Comparison of ENCODE assay signal across 1 cellular context in the genomic region with DNA sequence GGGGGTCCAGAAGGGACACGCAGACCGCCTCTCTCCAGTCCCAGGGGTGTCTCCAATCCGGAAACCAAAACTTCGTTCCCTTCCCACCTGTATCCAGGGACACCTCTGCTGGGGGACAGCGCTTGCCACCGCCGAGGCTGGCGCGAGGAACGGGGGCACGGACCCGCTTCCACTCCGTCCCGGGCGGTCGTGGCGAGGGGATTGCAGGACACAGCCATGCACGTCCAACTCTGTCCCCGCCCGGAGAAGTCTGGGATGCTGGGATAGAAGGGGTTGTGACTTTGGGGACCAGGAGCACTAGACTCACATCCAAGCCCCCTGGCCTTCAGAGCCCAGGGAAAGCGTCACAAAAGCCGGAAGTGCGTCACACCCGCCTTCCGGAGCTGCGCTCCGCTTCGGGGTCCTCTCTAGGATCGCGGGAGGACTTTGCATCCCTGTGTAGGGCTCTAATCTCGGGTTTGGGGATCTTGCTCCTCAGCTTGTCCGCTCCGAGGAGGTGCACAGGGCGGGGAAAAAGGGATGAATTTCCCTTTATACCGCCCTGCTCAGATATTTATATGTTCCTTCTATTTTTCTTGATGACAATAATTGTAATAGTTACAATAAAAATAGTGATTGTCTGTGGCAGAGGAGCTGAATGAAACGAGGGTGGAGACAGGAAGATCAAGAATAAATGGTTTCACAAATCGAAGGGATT.
TF ChIP-seq lines count a peak whose summit lies in the region.

FAM200A (minus strand) TSS at position 348 of the 697 bp plus-strand sequence. CDS start 3,707 bp downstream, outside the sequence.

TF ChIP-seq in HepG2, 621 proteins besides CTCF, POLR2A, EP300 and RAD21 (continued from another document and continues in another):
- TF ChIP-seq, protein P1, sequence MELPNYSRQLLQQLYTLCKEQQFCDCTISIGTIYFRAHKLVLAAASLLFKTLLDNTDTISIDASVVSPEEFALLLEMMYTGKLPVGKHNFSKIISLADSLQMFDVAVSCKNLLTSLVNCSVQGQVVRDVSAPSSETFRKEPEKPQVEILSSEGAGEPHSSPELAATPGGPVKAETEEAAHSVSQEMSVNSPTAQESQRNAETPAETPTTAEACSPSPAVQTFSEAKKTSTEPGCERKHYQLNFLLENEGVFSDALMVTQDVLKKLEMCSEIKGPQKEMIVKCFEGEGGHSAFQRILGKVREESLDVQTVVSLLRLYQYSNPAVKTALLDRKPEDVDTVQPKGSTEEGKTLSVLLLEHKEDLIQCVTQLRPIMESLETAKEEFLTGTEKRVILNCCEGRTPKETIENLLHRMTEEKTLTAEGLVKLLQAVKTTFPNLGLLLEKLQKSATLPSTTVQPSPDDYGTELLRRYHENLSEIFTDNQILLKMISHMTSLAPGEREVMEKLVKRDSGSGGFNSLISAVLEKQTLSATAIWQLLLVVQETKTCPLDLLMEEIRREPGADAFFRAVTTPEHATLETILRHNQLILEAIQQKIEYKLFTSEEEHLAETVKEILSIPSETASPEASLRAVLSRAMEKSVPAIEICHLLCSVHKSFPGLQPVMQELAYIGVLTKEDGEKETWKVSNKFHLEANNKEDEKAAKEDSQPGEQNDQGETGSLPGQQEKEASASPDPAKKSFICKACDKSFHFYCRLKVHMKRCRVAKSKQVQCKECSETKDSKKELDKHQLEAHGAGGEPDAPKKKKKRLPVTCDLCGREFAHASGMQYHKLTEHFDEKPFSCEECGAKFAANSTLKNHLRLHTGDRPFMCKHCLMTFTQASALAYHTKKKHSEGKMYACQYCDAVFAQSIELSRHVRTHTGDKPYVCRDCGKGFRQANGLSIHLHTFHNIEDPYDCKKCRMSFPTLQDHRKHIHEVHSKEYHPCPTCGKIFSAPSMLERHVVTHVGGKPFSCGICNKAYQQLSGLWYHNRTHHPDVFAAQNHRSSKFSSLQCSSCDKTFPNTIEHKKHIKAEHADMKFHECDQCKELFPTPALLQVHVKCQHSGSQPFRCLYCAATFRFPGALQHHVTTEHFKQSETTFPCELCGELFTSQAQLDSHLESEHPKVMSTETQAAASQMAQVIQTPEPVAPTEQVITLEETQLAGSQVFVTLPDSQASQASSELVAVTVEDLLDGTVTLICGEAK (IDR thresholded peaks at IDR 0.05): peak; percentile 74
- TF ChIP-seq, protein P1 (CRISPR knock-in tag; IDR thresholded peaks at IDR 0.05): peak; percentile 80
- TF ChIP-seq NCOA1 (CRISPR knock-in tag; IDR thresholded peaks at IDR 0.05) (no peak; the same call in 1 of the 2 replicates), SALL2 (CRISPR knock-in tag; IDR thresholded peaks at IDR 0.05) (0 out of 2 replicates have a peak, but pooled peaks have one; percentile 27), ZFYVE20 (CRISPR knock-in tag; IDR thresholded peaks at IDR 0.05; ENCODE audit: borderline replicate concordance, low read depth) (no peak), ZNF552 (CRISPR knock-in tag; IDR thresholded peaks at IDR 0.05; ENCODE audit: borderline replicate concordance) (peak; percentile 71; the same call in 1 of the 2 replicates), ZNF615 (CRISPR knock-in tag; IDR thresholded peaks at IDR 0.05; ENCODE audit: borderline replicate concordance) (no peak), POLR2G (IDR thresholded peaks at IDR 0.05; ENCODE audit: low read depth, low read length) (peak; percentile 93), TEF (CRISPR knock-in tag; IDR thresholded peaks at IDR 0.05) (no peak), DRAP1 (CRISPR knock-in tag; IDR thresholded peaks at IDR 0.05) (peak; percentile 84), ZNF205 (CRISPR knock-in tag; IDR thresholded peaks at IDR 0.05) (0 out of 2 replicates have a peak, but pooled peaks have one; percentile 57), ZNF720 (CRISPR knock-in tag; IDR thresholded peaks at IDR 0.05) (no peak), ELF1 (CRISPR knock-in tag; IDR thresholded peaks at IDR 0.05) (peak; percentile 88), SIN3A (IDR thresholded peaks at IDR 0.05; ENCODE audit: borderline replicate concordance, low read depth, low read length) (peak; percentile 87; the same call in 1 of the 2 replicates), ZNF614 (CRISPR knock-in tag; IDR thresholded peaks at IDR 0.05; ENCODE audit: borderline replicate concordance) (peak; percentile 65; the same call in 1 of the 2 replicates), ZNF326 (CRISPR knock-in tag; IDR thresholded peaks at IDR 0.05; ENCODE audit: borderline replicate concordance) (no peak), POGK (CRISPR knock-in tag; conservative IDR thresholded peaks at IDR 0.05) (peak; percentile 55; the same call in 1 of the 2 replicates), KMT2B (CRISPR knock-in tag; IDR thresholded peaks at IDR 0.05) (peak; percentile 95), ATM (IDR thresholded peaks at IDR 0.05; ENCODE audit: borderline replicate concordance) (no peak), NR2F6 (IDR thresholded peaks at IDR 0.05) (no peak), NR2F6 (CRISPR knock-in tag; IDR thresholded peaks at IDR 0.05) (peak; percentile 45; the same call in 1 of the 2 replicates), ARNT (IDR thresholded peaks at IDR 0.05) (no peak), NR3C1 (CRISPR knock-in tag; IDR thresholded peaks at IDR 0.05) (no peak), MTF2 (CRISPR knock-in tag; IDR thresholded peaks at IDR 0.05; ENCODE audit: borderline replicate concordance) (peak; percentile 33; the same call in 1 of the 2 replicates), ZNF441 (CRISPR knock-in tag; IDR thresholded peaks at IDR 0.05; ENCODE audit: borderline replicate concordance) (peak; percentile 80; the same call in 1 of the 2 replicates), ZNF546 (CRISPR knock-in tag; conservative IDR thresholded peaks at IDR 0.05) (no peak), ZNF350 (CRISPR knock-in tag; IDR thresholded peaks at IDR 0.05; ENCODE audit: borderline replicate concordance, low read depth) (peak; percentile 89), ZNF30 (CRISPR knock-in tag; IDR thresholded peaks at IDR 0.05) (no peak), RXRB (CRISPR knock-in tag; IDR thresholded peaks at IDR 0.05; ENCODE audit: borderline replicate concordance) (peak; percentile 73; the same call in 1 of the 2 replicates), ZMYM2 (CRISPR knock-in tag; IDR thresholded peaks at IDR 0.05) (peak; percentile 33; the same call in 1 of the 2 replicates), KLF6 (CRISPR knock-in tag; IDR thresholded peaks at IDR 0.05) (peak; percentile 57; the same call in 1 of the 2 replicates), PHF21A (CRISPR knock-in tag; IDR thresholded peaks at IDR 0.05) (peak; percentile 55; the same call in 1 of the 2 replicates), PPARG (CRISPR knock-in tag; conservative IDR thresholded peaks at IDR 0.05) (peak; percentile 53; the same call in 1 of the 2 replicates), KLF15 (CRISPR knock-in tag; IDR thresholded peaks at IDR 0.05; ENCODE audit: borderline replicate concordance) (no peak), ZNF576 (CRISPR knock-in tag; IDR thresholded peaks at IDR 0.05) (no peak), PLSCR1 (CRISPR knock-in tag; IDR thresholded peaks at IDR 0.05; ENCODE audit: borderline replicate concordance) (no peak)
- TF ChIP-seq, protein P2, sequence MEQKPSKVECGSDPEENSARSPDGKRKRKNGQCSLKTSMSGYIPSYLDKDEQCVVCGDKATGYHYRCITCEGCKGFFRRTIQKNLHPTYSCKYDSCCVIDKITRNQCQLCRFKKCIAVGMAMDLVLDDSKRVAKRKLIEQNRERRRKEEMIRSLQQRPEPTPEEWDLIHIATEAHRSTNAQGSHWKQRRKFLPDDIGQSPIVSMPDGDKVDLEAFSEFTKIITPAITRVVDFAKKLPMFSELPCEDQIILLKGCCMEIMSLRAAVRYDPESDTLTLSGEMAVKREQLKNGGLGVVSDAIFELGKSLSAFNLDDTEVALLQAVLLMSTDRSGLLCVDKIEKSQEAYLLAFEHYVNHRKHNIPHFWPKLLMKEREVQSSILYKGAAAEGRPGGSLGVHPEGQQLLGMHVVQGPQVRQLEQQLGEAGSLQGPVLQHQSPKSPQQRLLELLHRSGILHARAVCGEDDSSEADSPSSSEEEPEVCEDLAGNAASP (CRISPR knock-in tag; IDR thresholded peaks at IDR 0.05; ENCODE audit: borderline replicate concordance): peak; percentile 59; the same call in 1 of the 2 replicates
- TF ChIP-seq, protein P3, sequence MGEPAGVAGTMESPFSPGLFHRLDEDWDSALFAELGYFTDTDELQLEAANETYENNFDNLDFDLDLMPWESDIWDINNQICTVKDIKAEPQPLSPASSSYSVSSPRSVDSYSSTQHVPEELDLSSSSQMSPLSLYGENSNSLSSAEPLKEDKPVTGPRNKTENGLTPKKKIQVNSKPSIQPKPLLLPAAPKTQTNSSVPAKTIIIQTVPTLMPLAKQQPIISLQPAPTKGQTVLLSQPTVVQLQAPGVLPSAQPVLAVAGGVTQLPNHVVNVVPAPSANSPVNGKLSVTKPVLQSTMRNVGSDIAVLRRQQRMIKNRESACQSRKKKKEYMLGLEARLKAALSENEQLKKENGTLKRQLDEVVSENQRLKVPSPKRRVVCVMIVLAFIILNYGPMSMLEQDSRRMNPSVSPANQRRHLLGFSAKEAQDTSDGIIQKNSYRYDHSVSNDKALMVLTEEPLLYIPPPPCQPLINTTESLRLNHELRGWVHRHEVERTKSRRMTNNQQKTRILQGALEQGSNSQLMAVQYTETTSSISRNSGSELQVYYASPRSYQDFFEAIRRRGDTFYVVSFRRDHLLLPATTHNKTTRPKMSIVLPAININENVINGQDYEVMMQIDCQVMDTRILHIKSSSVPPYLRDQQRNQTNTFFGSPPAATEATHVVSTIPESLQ (CRISPR knock-in tag; conservative IDR thresholded peaks at IDR 0.05): 0 out of 2 replicates have a peak, but pooled peaks have one; percentile 33
- TF ChIP-seq, protein P4, sequence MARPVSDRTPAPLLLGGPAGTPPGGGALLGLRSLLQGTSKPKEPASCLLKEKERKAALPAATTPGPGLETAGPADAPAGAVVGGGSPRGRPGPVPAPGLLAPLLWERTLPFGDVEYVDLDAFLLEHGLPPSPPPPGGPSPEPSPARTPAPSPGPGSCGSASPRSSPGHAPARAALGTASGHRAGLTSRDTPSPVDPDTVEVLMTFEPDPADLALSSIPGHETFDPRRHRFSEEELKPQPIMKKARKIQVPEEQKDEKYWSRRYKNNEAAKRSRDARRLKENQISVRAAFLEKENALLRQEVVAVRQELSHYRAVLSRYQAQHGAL (CRISPR knock-in tag; IDR thresholded peaks at IDR 0.05; ENCODE audit: not compliant biosample characterization): no peak
- TF ChIP-seq, protein P5, sequence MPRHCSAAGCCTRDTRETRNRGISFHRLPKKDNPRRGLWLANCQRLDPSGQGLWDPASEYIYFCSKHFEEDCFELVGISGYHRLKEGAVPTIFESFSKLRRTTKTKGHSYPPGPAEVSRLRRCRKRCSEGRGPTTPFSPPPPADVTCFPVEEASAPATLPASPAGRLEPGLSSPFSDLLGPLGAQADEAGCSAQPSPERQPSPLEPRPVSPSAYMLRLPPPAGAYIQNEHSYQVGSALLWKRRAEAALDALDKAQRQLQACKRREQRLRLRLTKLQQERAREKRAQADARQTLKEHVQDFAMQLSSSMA (CRISPR knock-in tag; IDR thresholded peaks at IDR 0.05): 0 out of 2 replicates have a peak, but pooled peaks have one; percentile 64
